22 cellular contexts compared by ENCODE assay signal in the genomic region with DNA sequence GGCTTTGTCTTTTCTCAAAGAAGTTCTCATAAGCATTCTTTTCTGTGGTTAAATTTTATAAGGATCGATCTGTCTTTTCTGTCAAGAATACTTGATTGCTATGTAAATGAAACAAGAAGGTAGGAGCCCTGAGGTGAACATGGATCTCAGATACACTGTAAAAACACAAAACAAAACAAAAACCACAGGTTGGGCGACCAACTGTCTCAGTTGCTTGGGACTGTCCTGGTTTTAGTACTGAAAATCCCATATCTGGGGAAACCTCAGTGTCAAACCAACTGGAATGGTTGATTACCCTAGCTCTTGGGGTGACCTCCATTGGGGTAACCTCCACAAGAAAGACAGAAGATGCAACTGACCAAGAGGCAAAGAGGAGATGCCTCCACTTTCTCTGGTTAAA. TPM values are rescaled to one million over a fixed set of nuclear protein-coding genes. Genes with fewer than 3 reads are reported as not detected.
A peak's percentile ranks its signal among the peaks of the same experiment; 100 is the strongest.
DNase-seq lines count a peak whose midpoint lies in the region; ATAC-seq and TF ChIP-seq lines count a peak whose summit lies in the region.
"Had no signal": no experiment of that assay in that cellular context is flagged by ENCODE, and none has a peak within 500 bp of the region (broad histone marks: within the 10 kb centered on the region; RNA-seq: fewer than 3 reads in every experiment).

No MANE protein-coding gene starts in this region.

- TF ChIP-seq CTCF in GM23338 (conservative IDR thresholded peaks at IDR 0.05; ENCODE audit: low read depth in 2 of 2) (no peak), GM10266 (IDR thresholded peaks at IDR 0.05; ENCODE audit: control insufficient read depth, insufficient read depth, low read depth, missing control alignments) (no peak)

- H3K27ac ChIP-seq in BLaER1 (peak overlapping the region; percentile 38; the same call in 1 of the 2 replicates), GM23338 (ENCODE audit: low read depth) (no peak overlapping the region), mesendoderm (ENCODE audit: low read depth, low read length) (no peak overlapping the region)
- H3K27ac ChIP-seq: A549, C4-2B had no signal

- peaks cover 5% of the 10 kb centered on the region for H3K27me3 Mint-ChIP-seq in GM23338 (ENCODE audit: insufficient read depth, low read depth, poor library complexity)

- H3K9me2 ChIP-seq in GM23338 (ENCODE audit: insufficient read depth) = no peaks in the 10 kb centered on the region; the same call in 1 of the 2 replicates

- H3K4me3 Mint-ChIP-seq in GM23338 = no peak overlapping the region
- H3K4me3 Mint-ChIP-seq: CD4-positive, CD25-positive, alpha-beta regulatory T cell; CD8-positive, alpha-beta T cell; H9; HFFc6 had no signal

- peak overlapping the region; percentile 45; the same call in 1 of the 2 replicates for H2AFZ ChIP-seq in GM23338

- peak overlapping the region; percentile 86 for H2BK15ac ChIP-seq in mesendoderm (replicated peaks; ENCODE audit: low read depth)

- no peaks in the 10 kb centered on the region for H3F3A ChIP-seq in GM23338 (replicated peaks; ENCODE audit: low read depth)

- H3K4me1 Mint-ChIP-seq in GM23338 = peaks cover 22% of the 10 kb centered on the region
- H3K4me1 Mint-ChIP-seq: CD4-positive, CD25-positive, alpha-beta regulatory T cell had no signal

- H3K56ac ChIP-seq in mesendoderm (ENCODE audit: low read length) = peak overlapping the region; percentile 37

- peak overlapping the region; percentile 39 for H2BK5ac ChIP-seq in mesendoderm (ENCODE audit: low read length)

- no peaks in the 10 kb centered on the region for H3K36me3 Mint-ChIP-seq in GM23338 (ENCODE audit: low read depth)
- H3K36me3 Mint-ChIP-seq: CD4-positive, CD25-positive, alpha-beta regulatory T cell; CD8-positive, alpha-beta T cell had no signal

- no peaks in the 10 kb centered on the region for H3K79me2 ChIP-seq in GM23338 (replicated peaks; ENCODE audit: insufficient read depth)
- H3K79me2 ChIP-seq in mesendoderm (ENCODE audit: control insufficient read depth, insufficient read depth, low read length) = no peaks in the 10 kb centered on the region

- no peak overlapping the region for H3K27ac Mint-ChIP-seq in GM23338
- H3K27ac Mint-ChIP-seq: CD4-positive, CD25-positive, alpha-beta regulatory T cell; CD8-positive, alpha-beta T cell; H9; HFFc6 had no signal

- no CpG with 5 or more reads among the region's 2 CpGs for WGBS in mesendoderm (ENCODE audit: extremely low coverage, insufficient coverage, low lambda C conversion rate)

- H2BK120ac ChIP-seq in mesendoderm (ENCODE audit: low read depth, low read length) = no peak overlapping the region

- H4K20me1 ChIP-seq in BLaER1 (no peaks in the 10 kb centered on the region), GM23338 (replicated peaks; ENCODE audit: insufficient read depth) (no peaks in the 10 kb centered on the region)

- no peak overlapping the region for H2AK5ac ChIP-seq in mesendoderm (ENCODE audit: low read length)

- H3K27me3 ChIP-seq in BLaER1 (no peaks in the 10 kb centered on the region), GM23338 (ENCODE audit: insufficient read depth) (no peaks in the 10 kb centered on the region), mesendoderm (ENCODE audit: insufficient read depth, low read length, poor library complexity) (no peaks in the 10 kb centered on the region)
- H3K27me3 ChIP-seq: BE2C had no signal

- no peaks in the 10 kb centered on the region for H3K36me3 ChIP-seq in BLaER1
- no peaks in the 10 kb centered on the region for H3K36me3 ChIP-seq in GM23338 (ENCODE audit: insufficient read depth)
- no peaks in the 10 kb centered on the region for H3K36me3 ChIP-seq in mesendoderm (ENCODE audit: control insufficient read depth, insufficient read depth, low read length)
- H3K36me3 ChIP-seq: BE2C had no signal

- H3K4me2 ChIP-seq in BLaER1 (peak overlapping the region; percentile 70), GM23338 (no peak overlapping the region), mesendoderm (ENCODE audit: low read length) (no peak overlapping the region)
- H3K4me2 ChIP-seq: A549 had no signal

- H3K4me1 ChIP-seq in BLaER1 (peaks cover 32% of the 10 kb centered on the region), GM23338 (ENCODE audit: insufficient read depth) (peaks cover 21% of the 10 kb centered on the region), mesendoderm (ENCODE audit: control insufficient read depth, low read depth, low read length) (peaks cover 2% of the 10 kb centered on the region)
- H3K4me1 ChIP-seq: A549, BE2C, Caco-2 had no signal

- H3K23ac ChIP-seq in mesendoderm (ENCODE audit: low read length) = no peak overlapping the region

- ATAC-seq in GM23338 = no peak
- ATAC-seq in HG03135 (IDR thresholded peaks at IDR 0.05; ENCODE audit: unreplicated experiment) = no peak
- ATAC-seq: A549; CD8-positive, alpha-beta T cell had no signal

- H3K79me1 ChIP-seq in mesendoderm (ENCODE audit: low read length) = no peaks in the 10 kb centered on the region

- H4K5ac ChIP-seq in mesendoderm (ENCODE audit: low read length) = no peak overlapping the region

- no peak overlapping the region for H3K4me3 ChIP-seq in BLaER1
- no peak overlapping the region for H3K4me3 ChIP-seq in GM23338
- H3K4me3 ChIP-seq in mesendoderm (ENCODE audit: low read length) = no peak overlapping the region
- H3K4me3 ChIP-seq: A549 had no signal

- no peaks in the 10 kb centered on the region for H3K9me3 ChIP-seq in BLaER1
- H3K9me3 ChIP-seq: BE2C, Caco-2 had no signal

- peak overlapping the region; percentile 56 for H3K18ac ChIP-seq in mesendoderm (ENCODE audit: low read length)

- H3K9ac ChIP-seq in BLaER1 (no peak overlapping the region), mesendoderm (ENCODE audit: low read length) (no peak overlapping the region)

- no peaks in the 10 kb centered on the region for H3K9me3 Mint-ChIP-seq in GM23338
- H3K9me3 Mint-ChIP-seq: CD8-positive, alpha-beta T cell; H9; HFFc6 had no signal

- no peak overlapping the region for H4K8ac ChIP-seq in mesendoderm (ENCODE audit: low read depth, low read length)

- no peak overlapping the region for H3K4ac ChIP-seq in mesendoderm (ENCODE audit: low read depth, low read length)

- DNase-seq in GM23338 (ENCODE audit: low spot score) = no peak
- DNase-seq in astrocyte of the hippocampus (ENCODE audit: low read depth, low spot score) = peak; percentile 10
- no peak for DNase-seq in mesendoderm
- no peak for DNase-seq in MV-4-11 (lab: John Stamatoyannopoulos, UW)
- DNase-seq in GM10266 (ENCODE audit: extremely low spot score) = no peak
- DNase-seq: 8988T; ACHN; AML-193; BE2C; Caco-2; CD4-positive, CD25-positive, alpha-beta regulatory T cell; CD8-positive, alpha-beta T cell; DMS153; DMS79; EL; H9; HFFc6 had no signal

TF ChIP-seq in GM23338, 12 proteins besides CTCF, POLR2A, EP300 and RAD21 (continues in another document):
- TF ChIP-seq EZH2 (IDR thresholded peaks at IDR 0.05; ENCODE audit: low read depth, unreplicated experiment) (no peak), POLR2AphosphoS5 (IDR thresholded peaks at IDR 0.05; ENCODE audit: low read depth) (no peak), JUNB (IDR thresholded peaks at IDR 0.05; ENCODE audit: unreplicated experiment) (no peak), NANOG (IDR thresholded peaks at IDR 0.05; ENCODE audit: borderline replicate concordance) (no peak), CREB1 (CRISPR knock-in tag; IDR thresholded peaks at IDR 0.05; ENCODE audit: low read depth) (no peak), REST (IDR thresholded peaks at IDR 0.05; ENCODE audit: unreplicated experiment) (no peak), EZH2phosphoT487 (IDR thresholded peaks at IDR 0.05; ENCODE audit: unreplicated experiment) (no peak), STAT1 (IDR thresholded peaks at IDR 0.05; ENCODE audit: unreplicated experiment) (no peak)

RNA-seq across cellular contexts. Expression of gene TMEM178A, which starts 55.8 kb away (rescaled TPM):
- 12.3 and 17.4 TPM in 2 replicates for total RNA-seq in GM23338 (2014; rRNA removed; shearing (Covaris generic))
- 9.7 and 10.3 TPM in 2 replicates for polyA plus RNA-seq in GM23338 (2016; fragmentation: Nextera tagmentation; extraction: Ambion mirVana)
- 5.1 TPM for polyA plus RNA-seq in mesendoderm (2013, experiment 1 of 2)
- 4.7 TPM for polyA plus RNA-seq in mesendoderm (2013, experiment 2 of 2)
- total RNA-seq: CD4-positive, CD25-positive, alpha-beta regulatory T cell; H4 had no signal
- polyA plus RNA-seq: CD4-positive, CD25-positive, alpha-beta regulatory T cell had no signal
